Comparison of ENCODE assay signal across 11 cellular contexts in the genomic region with DNA sequence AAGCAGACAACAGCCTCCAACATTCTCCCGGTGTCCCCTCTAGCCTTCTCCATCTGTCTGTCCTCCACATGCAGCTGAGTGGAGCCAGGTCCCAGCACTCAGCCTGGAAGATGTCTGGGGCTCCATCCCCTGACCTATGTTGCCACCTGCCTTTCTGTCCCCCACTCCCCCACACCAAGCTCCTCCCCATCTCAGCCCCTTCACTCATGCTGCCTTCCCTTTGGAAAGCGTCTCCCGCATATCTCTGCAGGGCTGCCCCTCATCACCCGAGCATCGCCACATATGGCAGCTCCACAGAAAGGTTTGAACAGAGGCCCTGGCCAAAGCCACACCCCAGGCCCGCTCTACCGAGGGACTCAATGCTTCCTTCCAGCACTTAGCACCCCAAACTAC. TPM values are rescaled to one million over a fixed set of nuclear protein-coding genes. Genes with fewer than 3 reads are reported as not detected.
A peak's percentile ranks its signal among the peaks of the same experiment; 100 is the strongest.
DNase-seq lines count a peak whose midpoint lies in the region; ATAC-seq and TF ChIP-seq lines count a peak whose summit lies in the region.
"Had no signal": no experiment of that assay in that cellular context is flagged by ENCODE, and none has a peak within 500 bp of the region (broad histone marks: within the 10 kb centered on the region; RNA-seq: fewer than 3 reads in every experiment).

No MANE protein-coding gene starts in this region.

- TF ChIP-seq CTCF in AG04450 (IDR thresholded peaks at IDR 0.05; ENCODE audit: low read depth, low read length), result no peak
- TF ChIP-seq CTCF in endothelial cell (IDR thresholded peaks at IDR 0.05; ENCODE audit: unreplicated experiment), result no peak
- no peak for TF ChIP-seq CTCF in psoas muscle (IDR thresholded peaks at IDR 0.05)

- no peaks in the 10 kb centered on the region for H3K36me3 ChIP-seq in psoas muscle (ENCODE audit: insufficient read depth in 1 of 2, low read depth in 1 of 2)

- H3K27me3 Mint-ChIP-seq in T-cell (no peaks in the 10 kb centered on the region), endothelial cell (ENCODE audit: unreplicated experiment) (peaks cover 4% of the 10 kb centered on the region)

- H3K27ac Mint-ChIP-seq in T-cell (peak overlapping the region; percentile 73 to 99), endothelial cell (ENCODE audit: unreplicated experiment) (peak overlapping the region; percentile 77)

- no peak for ATAC-seq in T-cell (replicated peaks in 1 of 4)
- no peak for ATAC-seq in psoas muscle
- no peak for ATAC-seq in GM21737 (IDR thresholded peaks at IDR 0.05; ENCODE audit: unreplicated experiment)

- H3K9me3 ChIP-seq in AG04450 (ENCODE audit: control insufficient read depth, insufficient read depth, low read length) (no peaks in the 10 kb centered on the region; the same call in 1 of the 2 replicates), psoas muscle (no peaks in the 10 kb centered on the region)
- H3K9me3 ChIP-seq: SJSA1 had no signal

- peaks cover 37% of the 10 kb centered on the region for H3K4me1 ChIP-seq in psoas muscle

- DNase-seq in AG04450 (ENCODE audit: low read depth, low spot score) (no peak), T-cell (no peak), endothelial cell (ENCODE audit: low spot score) (no peak), psoas muscle (no peak), pons (ENCODE audit: low spot score) (no peak), NCI-H2081 treated with DMSO at 0.1 percent for 48 hours (lab: John Stamatoyannopoulos, UW) (no peak), DMS79 treated with DMSO at 0.1 percent for 48 hours (lab: John Stamatoyannopoulos, UW) (no peak)
- DNase-seq: effector memory CD4-positive, alpha-beta T cell; NCI-H2171 treated with DMSO at 0.1 percent for 48 hours had no signal

- CTCF ChIA-PET in AG04450 (lab: Charles Lee), result interaction anchor here (1.0 to 2.1 kb wide), 5 partner anchors 9 to 134 kb away, joined by 3 to 8 read pairs (median 4); no protein-coding TSS in a partner anchor
- CTCF ChIA-PET in T-cell (lab: Charles Lee), result interaction anchor here in 1 of 2 donors (1.0 kb wide), 1 partner anchor 9 kb away, joined by 3 read pairs; no protein-coding TSS in a partner anchor

- H3K27me3 ChIP-seq in AG04450 (ENCODE audit: control insufficient read depth, insufficient read depth, low read length) (no peaks in the 10 kb centered on the region), psoas muscle (ENCODE audit: insufficient read depth in 3 of 3, low read length in 2 of 3) (no peaks in the 10 kb centered on the region)
- H3K27me3 ChIP-seq: SJSA1 had no signal

- H3K4me1 Mint-ChIP-seq in T-cell (peaks cover 46 to 77% (median 74%) of the 10 kb centered on the region in 3 donors), endothelial cell (ENCODE audit: unreplicated experiment) (peaks cover 43% of the 10 kb centered on the region)

- POLR2A ChIA-PET in AG04450 (lab: Yijun Ruan, JAX), result interaction anchor here (0.7 to 3.8 kb wide), 2 partner anchors 20 to 72 kb away, joined by 3 to 18 read pairs; no protein-coding TSS in a partner anchor
- POLR2A ChIA-PET in T-cell (lab: Charles Lee), result interaction anchor here in 1 of 2 donors (0.6 kb wide), 1 partner anchor 177 kb away, joined by 7 read pairs; no protein-coding TSS in a partner anchor

- H3K4me3 Mint-ChIP-seq in T-cell (peak overlapping the region in 1 of 3 donors; percentile 65), endothelial cell (ENCODE audit: unreplicated experiment) (no peak overlapping the region)

- intact Hi-C loops in psoas muscle (cut with DNase I), result no loop called here

- H3K36me3 Mint-ChIP-seq in T-cell (peaks cover 35% of the 10 kb centered on the region), endothelial cell (ENCODE audit: low read depth, unreplicated experiment) (peaks cover 7% of the 10 kb centered on the region)

- 77 to 86% (median 85%) methylated on average over 7 of the region's 7 CpGs for WGBS in psoas muscle, 3 donors

- H3K9me3 Mint-ChIP-seq in T-cell (no peaks in the 10 kb centered on the region), endothelial cell (ENCODE audit: unreplicated experiment) (no peaks in the 10 kb centered on the region)

- peak overlapping the region; percentile 96 for H3K27ac ChIP-seq in AG04450 (ENCODE audit: low read depth, low read length)
- peak overlapping the region; percentile 72 for H3K27ac ChIP-seq in psoas muscle
- H3K27ac ChIP-seq: SJSA1 had no signal

- H3K4me3 ChIP-seq in AG04450 (ENCODE audit: low read depth, low read length) (no peak overlapping the region), psoas muscle (no peak overlapping the region)
- H3K4me3 ChIP-seq: SJSA1 had no signal

RNA-seq across cellular contexts. Expression of a gene that starts 24.2 kb away (rescaled TPM):
- 35.4 and 37.2 TPM in 2 replicates for polyA plus RNA-seq in AG04450 (2011; rRNA removed)
- polyA minus RNA-seq in AG04450 (2011; rRNA and poly(A)+ RNA removed), result 37.2 and 44.0 TPM in 2 replicates
- 10 to 100 TPM; 53.5 to 83.2 (median 73.9) TPM for total RNA-seq in T-cell
- total RNA-seq in endothelial cell (ENCODE audit: unreplicated experiment), result 21.0 TPM
- total RNA-seq in psoas muscle, result 10 to 100 TPM; 18.9 to 51.8 (median 28.8) TPM
- polyA plus RNA-seq in psoas muscle, result 10 to 100 TPM; 26.0 to 31.7 (median 28.4) TPM

RNA-seq across cellular contexts. Expression of a gene that starts 41.0 kb away (rescaled TPM):
- polyA plus RNA-seq in AG04450 (2011; rRNA removed) (2.5 and 2.8 TPM in 2 replicates), psoas muscle (1 to 10 TPM; 2.4 to 3.5 (median 3.0) TPM)
- polyA minus RNA-seq in AG04450 (2011; rRNA and poly(A)+ RNA removed), result 4.2 and 5.4 TPM in 2 replicates
- total RNA-seq in T-cell (10 to 100 TPM; 13.4 to 25.6 (median 23.5) TPM), endothelial cell (ENCODE audit: unreplicated experiment) (5.7 TPM), psoas muscle (1 to 10 TPM; 2.2 to 7.8 (median 4.6) TPM)
